21 cellular contexts compared by ENCODE assay signal in genomic region chr3:113063126-113063894, GRCh38.
DNase-seq lines count a peak whose midpoint lies in the region; ATAC-seq, FAIRE-seq and TF ChIP-seq lines count a peak whose summit lies in the region.
"Had no signal": no experiment of that assay in that cellular context is flagged by ENCODE, and none has a peak within 500 bp of the region (broad histone marks: within the 10 kb centered on the region; RNA-seq: fewer than 3 reads in every experiment).

No MANE protein-coding gene starts in this region.

- H3K27me3 ChIP-seq in bronchial epithelial cell (ENCODE audit: control insufficient read depth, insufficient read depth, low read length) = no peaks in the 10 kb centered on the region
- no peaks in the 10 kb centered on the region for H3K27me3 ChIP-seq in left lung
- H3K27me3 ChIP-seq: right lobe of liver, SJCRH30 had no signal

- no peaks in the 10 kb centered on the region for H3K27me3 Mint-ChIP-seq in stimulated activated naive B cell treated with anti-CD40 and anti-IgM and Interleukin-4, amounts not matched to agents 10 μg/mL and 1 μg/mL and 100 μg/mL, for 72 hours
- H3K27me3 Mint-ChIP-seq: activated CD4-positive, alpha-beta T cell treated with anti-CD3 and anti-CD28 coated beads, Interleukin-2, amount 10 ng/mL, durations not matched to agents 24 days and 14 days; activated CD8-positive, alpha-beta memory T cell treated with anti-CD3 and anti-CD28 coated beads, Interleukin-2, amount 10 ng/mL, durations not matched to agents 7 days and 5 days; activated naive CD4-positive, alpha-beta T cell treated with anti-CD3 and anti-CD28 coated beads, Interleukin-2, amount 50 U/mL, for 24 hours; naive B cell had no signal

- H3K27ac ChIP-seq in left lung = no peak overlapping the region
- H3K27ac ChIP-seq: PC-9, right lobe of liver, SJCRH30 had no signal

- peaks cover 0 to 9% of the 10 kb centered on the region in 2 donors for H3K4me1 ChIP-seq in left lung
- H3K4me1 ChIP-seq: right lobe of liver, SJCRH30 had no signal

- H3K9me3 ChIP-seq in left lung = peaks cover 0 to 10% of the 10 kb centered on the region in 2 donors
- H3K9me3 ChIP-seq: SJCRH30 had no signal

- no peaks in the 10 kb centered on the region for H3K4me1 Mint-ChIP-seq in stimulated activated naive B cell treated with anti-CD40 and anti-IgM and Interleukin-4, amounts not matched to agents 10 μg/mL and 1 μg/mL and 100 μg/mL, for 72 hours
- H3K4me1 Mint-ChIP-seq in stimulated activated effector memory CD8-positive, alpha-beta T cell treated with anti-CD3 and anti-CD28 coated beads, Interleukin-12 subunit alpha, Interleukin-12 subunit beta, amount 100 ng/mL, for 72 hours = no peaks in the 10 kb centered on the region
- H3K4me1 Mint-ChIP-seq: activated CD4-positive, alpha-beta T cell treated with anti-CD3 and anti-CD28 coated beads, Interleukin-2, amount 10 ng/mL, durations not matched to agents 24 days and 14 days; activated CD8-positive, alpha-beta memory T cell treated with anti-CD3 and anti-CD28 coated beads, Interleukin-2, amount 10 ng/mL, durations not matched to agents 7 days and 5 days; activated naive CD4-positive, alpha-beta T cell treated with anti-CD3 and anti-CD28 coated beads, Interleukin-2, amount 50 U/mL, for 24 hours; naive B cell had no signal

- no peak overlapping the region for H3K4me3 Mint-ChIP-seq in stimulated activated naive B cell treated with anti-CD40 and anti-IgM and Interleukin-4, amounts not matched to agents 10 μg/mL and 1 μg/mL and 100 μg/mL, for 72 hours
- H3K4me3 Mint-ChIP-seq in stimulated activated effector memory CD8-positive, alpha-beta T cell treated with anti-CD3 and anti-CD28 coated beads, Interleukin-12 subunit alpha, Interleukin-12 subunit beta, amount 100 ng/mL, for 72 hours = no peak overlapping the region
- H3K4me3 Mint-ChIP-seq: activated CD4-positive, alpha-beta T cell treated with anti-CD3 and anti-CD28 coated beads, Interleukin-2, amount 10 ng/mL, durations not matched to agents 24 days and 14 days; activated CD8-positive, alpha-beta memory T cell treated with anti-CD3 and anti-CD28 coated beads, Interleukin-2, amount 10 ng/mL, durations not matched to agents 7 days and 5 days; activated naive CD4-positive, alpha-beta T cell treated with anti-CD3 and anti-CD28 coated beads, Interleukin-2, amount 50 U/mL, for 24 hours; activated T-helper 1 cell treated with anti-CD3 and anti-CD28 coated beads, Interleukin-12 subunit alpha, Interleukin-12 subunit beta, Interleukin-2, Interleukin-4 antibody, amounts not matched to agents 30 ng/mL and 10 ng/mL and 1 ng/mL, durations not matched to agents 14 hours and 24 hours and 36 hours; HFFc6; naive B cell had no signal

- intact Hi-C loops in left lung (cut with DNase I) = no loop called here

- no peaks in the 10 kb centered on the region for H3K36me3 ChIP-seq in bronchial epithelial cell (ENCODE audit: control insufficient read depth, insufficient read depth, low read length)
- no peaks in the 10 kb centered on the region for H3K36me3 ChIP-seq in left lung
- H3K36me3 ChIP-seq: right lobe of liver, SJCRH30 had no signal

- ATAC-seq in left lung (peak; percentile 53), GM18511 (IDR thresholded peaks at IDR 0.05; ENCODE audit: unreplicated experiment) (no peak)
- peak; percentile 49 to 81 for ATAC-seq in stimulated activated naive B cell treated with anti-CD40 and anti-IgM and Interleukin-4, amounts not matched to agents 10 μg/mL and 1 μg/mL and 100 μg/mL, for 72 hours (replicated peaks)
- ATAC-seq in stimulated activated effector memory CD8-positive, alpha-beta T cell treated with anti-CD3 and anti-CD28 coated beads, Interleukin-12 subunit alpha, Interleukin-12 subunit beta, amount 100 ng/mL, for 72 hours = no peak
- ATAC-seq: activated CD8-positive, alpha-beta memory T cell treated with anti-CD3 and anti-CD28 coated beads, Interleukin-2, amount 10 ng/mL, durations not matched to agents 7 days and 5 days; right lobe of liver had no signal

- TF ChIP-seq CTCF in bronchial epithelial cell (IDR thresholded peaks at IDR 0.05; ENCODE audit: insufficient read depth, low read length, severe bottlenecking) = no peak
- TF ChIP-seq CTCF in left lung (IDR thresholded peaks at IDR 0.05) = no peak

- DNase-seq in MV-4-11 (lab: John Stamatoyannopoulos, UW) = peak; percentile 58
- peak; percentile 65 for DNase-seq in bronchial epithelial cell (ENCODE audit: low read depth)
- DNase-seq in left lung = no peak
- no peak for DNase-seq in stimulated activated naive B cell treated with anti-CD40 and anti-IgM and Interleukin-4, amounts not matched to agents 10 μg/mL and 1 μg/mL and 100 μg/mL, for 72 hours
- no peak for DNase-seq in stimulated activated CD4-positive, alpha-beta T cell treated with anti-CD3 and anti-CD28 coated beads, Interleukin-2, amount 100 ng/mL, for 24 hours
- no peak for DNase-seq in stimulated activated effector memory CD8-positive, alpha-beta T cell treated with anti-CD3 and anti-CD28 coated beads, Interleukin-12 subunit alpha, Interleukin-12 subunit beta, amount 100 ng/mL, for 72 hours (ENCODE audit: low spot score in 2 of 2)
- DNase-seq in NCI-H82 (lab: John Stamatoyannopoulos, UW) = no peak
- DNase-seq: activated CD4-positive, alpha-beta T cell treated with anti-CD3 and anti-CD28 coated beads, Interleukin-2, amount 10 ng/mL, durations not matched to agents 24 days and 14 days; activated CD8-positive, alpha-beta memory T cell treated with anti-CD3 and anti-CD28 coated beads, Interleukin-2, amount 10 ng/mL, durations not matched to agents 7 days and 5 days; aorta; HFFc6; KG1; naive B cell; NCI-H1092; NCI-H2029; right lobe of liver; SJCRH30 had no signal

- no peak for FAIRE-seq in bronchial epithelial cell (lab: Jason Lieb, UNC)

- H3K27ac Mint-ChIP-seq in stimulated activated naive B cell treated with anti-CD40 and anti-IgM and Interleukin-4, amounts not matched to agents 10 μg/mL and 1 μg/mL and 100 μg/mL, for 72 hours = no peak overlapping the region
- H3K27ac Mint-ChIP-seq in stimulated activated effector memory CD8-positive, alpha-beta T cell treated with anti-CD3 and anti-CD28 coated beads, Interleukin-12 subunit alpha, Interleukin-12 subunit beta, amount 100 ng/mL, for 72 hours = no peak overlapping the region
- H3K27ac Mint-ChIP-seq: activated CD4-positive, alpha-beta T cell treated with anti-CD3 and anti-CD28 coated beads, Interleukin-2, amount 10 ng/mL, durations not matched to agents 24 days and 14 days; activated CD8-positive, alpha-beta memory T cell treated with anti-CD3 and anti-CD28 coated beads, Interleukin-2, amount 10 ng/mL, durations not matched to agents 7 days and 5 days; activated naive CD4-positive, alpha-beta T cell treated with anti-CD3 and anti-CD28 coated beads, Interleukin-2, amount 50 U/mL, for 24 hours; activated T-helper 1 cell treated with anti-CD3 and anti-CD28 coated beads, Interleukin-12 subunit alpha, Interleukin-12 subunit beta, Interleukin-2, Interleukin-4 antibody, amounts not matched to agents 30 ng/mL and 10 ng/mL and 1 ng/mL, durations not matched to agents 14 hours and 24 hours and 36 hours; HFFc6 had no signal

- H3K9me3 Mint-ChIP-seq in stimulated activated naive B cell treated with anti-CD40 and anti-IgM and Interleukin-4, amounts not matched to agents 10 μg/mL and 1 μg/mL and 100 μg/mL, for 72 hours = peaks cover 5 to 11% of the 10 kb centered on the region in 2 donors
- peaks cover 4% of the 10 kb centered on the region for H3K9me3 Mint-ChIP-seq in stimulated activated effector memory CD8-positive, alpha-beta T cell treated with anti-CD3 and anti-CD28 coated beads, Interleukin-12 subunit alpha, Interleukin-12 subunit beta, amount 100 ng/mL, for 72 hours

- peaks cover 61 to 67% of the 10 kb centered on the region in 2 donors for H3K36me3 Mint-ChIP-seq in stimulated activated naive B cell treated with anti-CD40 and anti-IgM and Interleukin-4, amounts not matched to agents 10 μg/mL and 1 μg/mL and 100 μg/mL, for 72 hours
- peaks cover 15% of the 10 kb centered on the region for H3K36me3 Mint-ChIP-seq in stimulated activated effector memory CD8-positive, alpha-beta T cell treated with anti-CD3 and anti-CD28 coated beads, Interleukin-12 subunit alpha, Interleukin-12 subunit beta, amount 100 ng/mL, for 72 hours

- H3K4me3 ChIP-seq in bronchial epithelial cell (ENCODE audit: low read depth, low read length) = no peak overlapping the region
- H3K4me3 ChIP-seq in left lung = no peak overlapping the region
- H3K4me3 ChIP-seq: PC-9, right lobe of liver, SJCRH30 had no signal

Comparison
In these comparisons a context has a peak if more than half of its experiments do, and no peak if none do; other contexts are left out.
1. DNase-seq: peak in MV-4-11 (single experiment) and bronchial epithelial cell (single experiment); none in left lung (0 of 2), stimulated activated naive B cell treated with anti-CD40 and anti-IgM and Interleukin-4, amounts not matched to agents 10 μg/mL and 1 μg/mL and 100 μg/mL, for 72 hours (single experiment), stimulated activated CD4-positive, alpha-beta T cell treated with anti-CD3 and anti-CD28 coated beads, Interleukin-2, amount 100 ng/mL, for 24 hours (0 of 2), stimulated activated effector memory CD8-positive, alpha-beta T cell treated with anti-CD3 and anti-CD28 coated beads, Interleukin-12 subunit alpha, Interleukin-12 subunit beta, amount 100 ng/mL, for 72 hours (0 of 2) and NCI-H82 (single experiment).
2. ATAC-seq: peak in left lung (single experiment) and stimulated activated naive B cell treated with anti-CD40 and anti-IgM and Interleukin-4, amounts not matched to agents 10 μg/mL and 1 μg/mL and 100 μg/mL, for 72 hours (2 of 2); none in GM18511 (single experiment) and stimulated activated effector memory CD8-positive, alpha-beta T cell treated with anti-CD3 and anti-CD28 coated beads, Interleukin-12 subunit alpha, Interleukin-12 subunit beta, amount 100 ng/mL, for 72 hours (single experiment).